Comparison of ENCODE assay signal across 9 cellular contexts in the genomic region with DNA sequence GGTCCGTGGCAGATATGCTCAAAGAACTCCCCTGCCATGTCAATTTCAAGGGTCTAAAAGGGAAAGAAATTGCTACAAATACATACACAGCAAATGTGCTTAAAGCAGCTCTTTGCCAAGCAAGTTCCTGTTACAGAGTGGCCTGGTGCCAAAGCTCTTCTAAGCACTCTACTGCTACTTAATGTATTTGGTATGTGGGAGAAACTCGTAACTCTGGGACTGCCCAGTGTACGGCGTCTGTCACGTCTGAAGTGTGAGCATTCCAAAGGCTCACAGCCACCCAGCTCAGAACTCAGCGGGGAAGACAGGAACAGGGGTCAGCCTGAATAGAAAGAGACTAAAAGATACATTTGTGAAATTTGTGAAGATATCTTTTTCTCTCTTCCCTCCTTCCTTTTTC. TPM values are rescaled to one million over a fixed set of nuclear protein-coding genes. Genes with fewer than 3 reads are reported as not detected.
A peak's percentile ranks its signal among the peaks of the same experiment; 100 is the strongest.
DNase-seq lines count a peak whose midpoint lies in the region; ATAC-seq and TF ChIP-seq lines count a peak whose summit lies in the region.
"Had no signal": no experiment of that assay in that cellular context is flagged by ENCODE, and none has a peak within 500 bp of the region (broad histone marks: within the 10 kb centered on the region; RNA-seq: fewer than 3 reads in every experiment).

No MANE protein-coding gene starts in this region.

- peaks cover 14% of the 10 kb centered on the region for H3K4me1 Mint-ChIP-seq in endodermal cell
- no peaks in the 10 kb centered on the region for H3K4me1 Mint-ChIP-seq in stimulated activated memory B cell treated with anti-CD40 and anti-IgM and Interleukin-4, amounts not matched to agents 10 μg/mL and 1 μg/mL and 100 μg/mL, for 72 hours
- H3K4me1 Mint-ChIP-seq in activated CD4-positive, alpha-beta T cell treated with anti-CD3 and anti-CD28 coated beads for 36 hours = no peaks in the 10 kb centered on the region
- H3K4me1 Mint-ChIP-seq in activated CD4-positive, alpha-beta T cell treated with anti-CD3 and anti-CD28 coated beads, Interleukin-2, amount 10 ng/mL, durations not matched to agents 7 days and 5 days = no peaks in the 10 kb centered on the region
- H3K4me1 Mint-ChIP-seq: IgD-negative memory B cell had no signal

- intact Hi-C loops in mucosa of descending colon (cut with DNase I, micrococcal nuclease) = no loop called here
- intact Hi-C loops in activated CD4-positive, alpha-beta T cell treated with anti-CD3 and anti-CD28 coated beads for 36 hours (cut with DNase I, micrococcal nuclease) = no loop called here

- no peaks in the 10 kb centered on the region for H3K27me3 Mint-ChIP-seq in endodermal cell (ENCODE audit: insufficient read depth)
- no peaks in the 10 kb centered on the region for H3K27me3 Mint-ChIP-seq in stimulated activated memory B cell treated with anti-CD40 and anti-IgM and Interleukin-4, amounts not matched to agents 10 μg/mL and 1 μg/mL and 100 μg/mL, for 72 hours
- H3K27me3 Mint-ChIP-seq in activated CD4-positive, alpha-beta T cell treated with anti-CD3 and anti-CD28 coated beads for 36 hours = no peaks in the 10 kb centered on the region
- no peaks in the 10 kb centered on the region for H3K27me3 Mint-ChIP-seq in activated CD4-positive, alpha-beta T cell treated with anti-CD3 and anti-CD28 coated beads, Interleukin-2, amount 10 ng/mL, durations not matched to agents 7 days and 5 days
- H3K27me3 Mint-ChIP-seq: IgD-negative memory B cell had no signal

- H3K36me3 Mint-ChIP-seq in endodermal cell (ENCODE audit: low read depth) = no peaks in the 10 kb centered on the region
- H3K36me3 Mint-ChIP-seq in stimulated activated memory B cell treated with anti-CD40 and anti-IgM and Interleukin-4, amounts not matched to agents 10 μg/mL and 1 μg/mL and 100 μg/mL, for 72 hours = no peaks in the 10 kb centered on the region
- H3K36me3 Mint-ChIP-seq in activated CD4-positive, alpha-beta T cell treated with anti-CD3 and anti-CD28 coated beads for 36 hours (ENCODE audit: low read depth) = no peaks in the 10 kb centered on the region
- no peaks in the 10 kb centered on the region for H3K36me3 Mint-ChIP-seq in activated CD4-positive, alpha-beta T cell treated with anti-CD3 and anti-CD28 coated beads, Interleukin-2, amount 10 ng/mL, durations not matched to agents 7 days and 5 days (ENCODE audit: low read depth)
- H3K36me3 Mint-ChIP-seq: IgD-negative memory B cell had no signal

- in situ Hi-C loops in GM23248 (cut with MboI) = no loop called here

- CTCF ChIA-PET in activated CD4-positive, alpha-beta T cell treated with anti-CD3 and anti-CD28 coated beads for 36 hours (lab: Charles Lee) = no interaction called here
- CTCF ChIA-PET in activated CD4-positive, alpha-beta T cell treated with anti-CD3 and anti-CD28 coated beads, Interleukin-2, amount 10 ng/mL, durations not matched to agents 7 days and 5 days (lab: Charles Lee) = no interaction called here

- no peak overlapping the region for H3K4me3 Mint-ChIP-seq in endodermal cell
- H3K4me3 Mint-ChIP-seq in stimulated activated memory B cell treated with anti-CD40 and anti-IgM and Interleukin-4, amounts not matched to agents 10 μg/mL and 1 μg/mL and 100 μg/mL, for 72 hours = no peak overlapping the region
- no peak overlapping the region for H3K4me3 Mint-ChIP-seq in activated CD4-positive, alpha-beta T cell treated with anti-CD3 and anti-CD28 coated beads for 36 hours
- H3K4me3 Mint-ChIP-seq in activated CD4-positive, alpha-beta T cell treated with anti-CD3 and anti-CD28 coated beads, Interleukin-2, amount 10 ng/mL, durations not matched to agents 7 days and 5 days = no peak overlapping the region
- H3K4me3 Mint-ChIP-seq: IgD-negative memory B cell had no signal

- POLR2A ChIA-PET in activated CD4-positive, alpha-beta T cell treated with anti-CD3 and anti-CD28 coated beads for 36 hours (lab: Charles Lee) = interaction anchor here (0.6 kb wide), 1 partner anchor 59 kb away, joined by 3 read pairs; no protein-coding TSS in a partner anchor
- POLR2A ChIA-PET in activated CD4-positive, alpha-beta T cell treated with anti-CD3 and anti-CD28 coated beads, Interleukin-2, amount 10 ng/mL, durations not matched to agents 7 days and 5 days (lab: Charles Lee) = no interaction called here

- no peaks in the 10 kb centered on the region for H3K9me3 Mint-ChIP-seq in endodermal cell
- no peaks in the 10 kb centered on the region for H3K9me3 Mint-ChIP-seq in stimulated activated memory B cell treated with anti-CD40 and anti-IgM and Interleukin-4, amounts not matched to agents 10 μg/mL and 1 μg/mL and 100 μg/mL, for 72 hours
- H3K9me3 Mint-ChIP-seq in activated CD4-positive, alpha-beta T cell treated with anti-CD3 and anti-CD28 coated beads for 36 hours (ENCODE audit: low read depth) = no peaks in the 10 kb centered on the region
- no peaks in the 10 kb centered on the region for H3K9me3 Mint-ChIP-seq in activated CD4-positive, alpha-beta T cell treated with anti-CD3 and anti-CD28 coated beads, Interleukin-2, amount 10 ng/mL, durations not matched to agents 7 days and 5 days
- H3K9me3 Mint-ChIP-seq: IgD-negative memory B cell had no signal

- H3K79me2 ChIP-seq in GM23248 (ENCODE audit: insufficient read depth) = peaks cover 94% of the 10 kb centered on the region

- peaks cover 67% of the 10 kb centered on the region for H3F3A ChIP-seq in GM23248 (ENCODE audit: insufficient read depth)

- H4K20me1 ChIP-seq in GM23248 (ENCODE audit: insufficient read depth) = no peaks in the 10 kb centered on the region

- H3K4me1 ChIP-seq in GM23248 (ENCODE audit: insufficient read depth) = peaks cover 93% of the 10 kb centered on the region
- peaks cover 3% of the 10 kb centered on the region for H3K4me1 ChIP-seq in endodermal cell (ENCODE audit: control insufficient read depth, insufficient read depth, low read length)
- H3K4me1 ChIP-seq in mucosa of descending colon (ENCODE audit: low read depth) = no peaks in the 10 kb centered on the region

- H2AFZ ChIP-seq in GM23248 = peak overlapping the region; percentile 43

- H3K4me2 ChIP-seq in GM23248 (ENCODE audit: unreplicated experiment) = peak overlapping the region; percentile 95

- WGBS in GM23248 (ENCODE audit: low coverage in 1 of 2, low lambda C conversion rate in 2 of 2, missing lambda C conversion rate in 2 of 2), 2 experiments = 1% methylated on average over 6 of the region's 6 CpGs
- 20 to 51% methylated on average over 3 to 6 of the region's 6 CpGs for WGBS in endodermal cell (ENCODE audit: insufficient coverage in 1 of 2, insufficient read length in 1 of 2), 2 experiments

- TF ChIP-seq CTCF in endodermal cell (conservative IDR thresholded peaks at IDR 0.05) (no peak), mucosa of descending colon (IDR thresholded peaks at IDR 0.05) (no peak)

- H3K27me3 ChIP-seq in GM23248 (replicated peaks; ENCODE audit: insufficient read depth) (no peaks in the 10 kb centered on the region), endodermal cell (ENCODE audit: control insufficient read depth, insufficient read depth, low read length, poor library complexity, severe bottlenecking) (no peaks in the 10 kb centered on the region)

- H3K27ac ChIP-seq in GM23248 = peak overlapping the region; percentile 91
- H3K27ac ChIP-seq in endodermal cell (ENCODE audit: low read depth, low read length) = peak overlapping the region; percentile 67

- no peaks in the 10 kb centered on the region for H3K9me3 ChIP-seq in GM23248 (ENCODE audit: low read depth)
- H3K9me3 ChIP-seq in endodermal cell (ENCODE audit: control insufficient read depth, low read length) = no peaks in the 10 kb centered on the region
- H3K9me3 ChIP-seq in mucosa of descending colon = no peaks in the 10 kb centered on the region

- no peaks in the 10 kb centered on the region for H3K9me2 ChIP-seq in GM23248 (ENCODE audit: insufficient read depth)

- H3K27ac Mint-ChIP-seq in endodermal cell = peak overlapping the region; percentile 88
- no peak overlapping the region for H3K27ac Mint-ChIP-seq in stimulated activated memory B cell treated with anti-CD40 and anti-IgM and Interleukin-4, amounts not matched to agents 10 μg/mL and 1 μg/mL and 100 μg/mL, for 72 hours
- H3K27ac Mint-ChIP-seq in activated CD4-positive, alpha-beta T cell treated with anti-CD3 and anti-CD28 coated beads for 36 hours = no peak overlapping the region
- no peak overlapping the region for H3K27ac Mint-ChIP-seq in activated CD4-positive, alpha-beta T cell treated with anti-CD3 and anti-CD28 coated beads, Interleukin-2, amount 10 ng/mL, durations not matched to agents 7 days and 5 days
- H3K27ac Mint-ChIP-seq: IgD-negative memory B cell had no signal

- H3K36me3 ChIP-seq in GM23248 (ENCODE audit: low read depth) (no peaks in the 10 kb centered on the region), endodermal cell (ENCODE audit: control insufficient read depth, insufficient read depth, low read length) (no peaks in the 10 kb centered on the region), mucosa of descending colon (ENCODE audit: low read depth) (no peaks in the 10 kb centered on the region)

- peak; percentile 100 for DNase-seq in GM23248
- peak; percentile 28 to 54 for DNase-seq in NCI-H526 (lab: John Stamatoyannopoulos, UW)
- DNase-seq in endodermal cell = peak; percentile 81
- DNase-seq in mucosa of descending colon = peak; percentile 31 to 61 (median 40)
- no peak for DNase-seq in activated CD4-positive, alpha-beta T cell treated with anti-CD3 and anti-CD28 coated beads for 36 hours
- no peak for DNase-seq in activated CD4-positive, alpha-beta T cell treated with anti-CD3 and anti-CD28 coated beads, Interleukin-2, amount 10 ng/mL, durations not matched to agents 7 days and 5 days

- ATAC-seq in mucosa of descending colon (peak; percentile 69), HG02973 (IDR thresholded peaks at IDR 0.05; ENCODE audit: unreplicated experiment) (no peak)
- no peak for ATAC-seq in stimulated activated memory B cell treated with anti-CD40 and anti-IgM and Interleukin-4, amounts not matched to agents 10 μg/mL and 1 μg/mL and 100 μg/mL, for 72 hours
- no peak for ATAC-seq in activated CD4-positive, alpha-beta T cell treated with anti-CD3 and anti-CD28 coated beads for 36 hours

- H3K9ac ChIP-seq in GM23248 = peak overlapping the region; percentile 77
- no peak overlapping the region for H3K9ac ChIP-seq in endodermal cell (ENCODE audit: extremely low read depth, low read length, poor library complexity, severe bottlenecking)

- H3K4me3 ChIP-seq in GM23248 = peak overlapping the region; percentile 67
- H3K4me3 ChIP-seq in endodermal cell (ENCODE audit: low read length) = no peak overlapping the region
- no peak overlapping the region for H3K4me3 ChIP-seq in mucosa of descending colon

RNA-seq across cellular contexts. Expression of a gene that starts 54.6 kb away (rescaled TPM):
- 40.0 and 45.7 TPM in 2 replicates for total RNA-seq in GM23248 (2014; rRNA removed; shearing (Covaris generic))
- polyA plus RNA-seq in GM23248 (2016; fragmentation: Nextera tagmentation; extraction: Ambion mirVana) = 85.5 and 94.3 TPM in 2 replicates
- total RNA-seq in endodermal cell (1 to 10 TPM; 2.0 to 7.3 TPM), mucosa of descending colon (10 to 100 TPM in 2 of 3 donors, 1 to 10 TPM in 1; 4.6 to 53.6 (median 11.7) TPM)
- 8.8 TPM for polyA plus RNA-seq in endodermal cell (2013, experiment 1 of 2)
- polyA plus RNA-seq in endodermal cell (2013, experiment 2 of 2) = 7.5 TPM
- 1 to 10 TPM; 1.5 to 2.0 TPM for total RNA-seq in activated CD4-positive, alpha-beta T cell treated with anti-CD3 and anti-CD28 coated beads for 36 hours
- total RNA-seq in activated CD4-positive, alpha-beta T cell treated with anti-CD3 and anti-CD28 coated beads, Interleukin-2, amount 10 ng/mL, durations not matched to agents 7 days and 5 days = under 1 TPM; 0.25 to 0.27 TPM
- polyA plus RNA-seq: IgD-negative memory B cell had no signal

Comparison
In these comparisons a context has a peak if more than half of its experiments do, and no peak if none do; other contexts are left out.
1. DNase-seq: peak in GM23248 (single experiment), NCI-H526 (2 of 2), endodermal cell (single experiment) and mucosa of descending colon (3 of 3); none in activated CD4-positive, alpha-beta T cell treated with anti-CD3 and anti-CD28 coated beads for 36 hours (single experiment) and activated CD4-positive, alpha-beta T cell treated with anti-CD3 and anti-CD28 coated beads, Interleukin-2, amount 10 ng/mL, durations not matched to agents 7 days and 5 days (single experiment).